Comparison of ENCODE assay signal across 17 cellular contexts in the genomic region with DNA sequence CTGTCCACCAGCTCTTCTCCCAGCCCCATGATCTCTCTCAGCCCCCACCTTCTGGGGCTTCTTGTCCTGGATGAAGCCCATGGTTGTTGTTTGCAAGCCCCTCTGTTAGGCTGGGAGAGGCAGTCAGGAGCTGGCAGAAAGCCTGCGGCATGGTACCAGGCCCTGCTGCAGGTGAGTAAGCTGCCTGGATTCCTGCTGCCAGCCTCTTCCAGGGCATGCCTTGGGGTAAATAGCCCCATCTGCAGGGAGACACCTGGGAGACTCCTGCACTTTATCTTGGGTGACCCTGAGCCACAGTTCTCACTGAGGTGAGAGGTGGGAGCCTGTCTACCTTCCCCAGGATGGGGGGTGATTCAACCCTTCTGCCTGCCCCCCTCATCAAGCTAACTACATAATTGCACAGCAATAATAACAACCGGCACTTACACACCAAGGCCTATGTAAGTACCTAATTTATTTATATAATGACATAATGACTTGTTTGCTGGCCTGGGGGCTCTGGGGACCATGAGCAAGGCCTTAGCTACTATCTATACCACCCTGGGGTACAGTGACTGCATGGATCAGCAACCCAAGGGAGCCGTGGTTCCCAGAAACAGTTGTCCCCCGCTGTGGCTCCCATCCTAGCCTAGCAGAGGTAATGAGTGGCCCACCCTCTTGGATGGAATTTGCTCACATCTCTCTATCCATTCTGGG.
"Had no signal": no experiment of that assay in that cellular context is flagged by ENCODE, and none has a peak within 500 bp of the region (broad histone marks: within the 10 kb centered on the region; RNA-seq: fewer than 3 reads in every experiment).

No MANE protein-coding gene starts in this region.

- H3K4me1 ChIP-seq: right lobe of liver had no signal

- H3K4me3 ChIP-seq: lung, right lobe of liver had no signal

- FAIRE-seq: astrocyte, colon had no signal

- H3K27ac ChIP-seq: epithelial cell of prostate, neutrophil, right lobe of liver, VCaP had no signal

- H3K27me3 ChIP-seq: right lobe of liver had no signal

- H3K27ac Mint-ChIP-seq: activated CD4-positive, alpha-beta memory T cell treated with anti-CD3 and anti-CD28 coated beads, Interleukin-2, amount 10 ng/mL, durations not matched to agents 7 days and 5 days; activated T-helper 17 cell treated with anti-CD3 and anti-CD28 coated beads, Interleukin-2, amount 50 U/mL, for 72 hours; naive thymus-derived CD4-positive, alpha-beta T cell; type B pancreatic cell had no signal

- H3K36me3 ChIP-seq: neutrophil, right lobe of liver had no signal

- ATAC-seq: activated T-helper 17 cell treated with anti-CD3 and anti-CD28 coated beads, Interleukin-2, amount 50 U/mL, for 72 hours; naive thymus-derived CD4-positive, alpha-beta T cell; right lobe of liver had no signal

- H3K9me3 Mint-ChIP-seq: activated CD4-positive, alpha-beta memory T cell treated with anti-CD3 and anti-CD28 coated beads, Interleukin-2, amount 10 ng/mL, durations not matched to agents 7 days and 5 days; activated naive CD4-positive, alpha-beta T cell treated with anti-CD3 and anti-CD28 coated beads for 36 hours; type B pancreatic cell had no signal

- H3K36me3 Mint-ChIP-seq: naive thymus-derived CD4-positive, alpha-beta T cell; type B pancreatic cell had no signal

- DNase-seq: activated CD4-positive, alpha-beta memory T cell treated with anti-CD3 and anti-CD28 coated beads, Interleukin-2, amount 10 ng/mL, durations not matched to agents 7 days and 5 days; activated naive CD4-positive, alpha-beta T cell treated with anti-CD3 and anti-CD28 coated beads for 36 hours; effector memory CD4-positive, alpha-beta T cell; left cardiac atrium; right lobe of liver; stimulated activated CD4-positive, alpha-beta T cell treated with anti-CD3 and anti-CD28 coated beads, Interleukin-2, amount 100 ng/mL, for 48 hours; stimulated activated naive CD4-positive, alpha-beta T cell treated with Interleukin-2 at 50 U/mL for 16 hours; T1000 had no signal

- H3K9me3 ChIP-seq: neutrophil, right lobe of liver had no signal

- H3K4me3 Mint-ChIP-seq: activated CD4-positive, alpha-beta memory T cell treated with anti-CD3 and anti-CD28 coated beads, Interleukin-2, amount 10 ng/mL, durations not matched to agents 7 days and 5 days; activated naive CD4-positive, alpha-beta T cell treated with anti-CD3 and anti-CD28 coated beads for 36 hours; activated T-helper 17 cell treated with anti-CD3 and anti-CD28 coated beads, Interleukin-2, amount 50 U/mL, for 72 hours; naive thymus-derived CD4-positive, alpha-beta T cell; type B pancreatic cell had no signal

- H3K4me1 Mint-ChIP-seq: activated CD4-positive, alpha-beta memory T cell treated with anti-CD3 and anti-CD28 coated beads, Interleukin-2, amount 10 ng/mL, durations not matched to agents 7 days and 5 days; activated T-helper 17 cell treated with anti-CD3 and anti-CD28 coated beads, Interleukin-2, amount 50 U/mL, for 72 hours had no signal
